Comparison of ENCODE assay signal across 1 cellular context in genomic region chr20:47553594-47554235, GRCh38.
TF ChIP-seq lines count a peak whose summit lies in the region.

No MANE protein-coding gene starts in this region.

TF ChIP-seq in HEK293, 187 proteins besides CTCF, POLR2A, EP300 and RAD21 (continued from another document):
- TF ChIP-seq ZNF280D (tag by site-specific recombination; IDR thresholded peaks at IDR 0.05) (0 out of 2 replicates have a peak, but pooled peaks have one; percentile 54), ZNF184 (tag by site-specific recombination; IDR thresholded peaks at IDR 0.05) (peak; percentile 93), SCRT2 (tag by site-specific recombination; IDR thresholded peaks at IDR 0.05) (0 out of 2 replicates have a peak, but pooled peaks have one; percentile 22)
